8 cellular contexts compared by ENCODE assay signal in the genomic region with DNA sequence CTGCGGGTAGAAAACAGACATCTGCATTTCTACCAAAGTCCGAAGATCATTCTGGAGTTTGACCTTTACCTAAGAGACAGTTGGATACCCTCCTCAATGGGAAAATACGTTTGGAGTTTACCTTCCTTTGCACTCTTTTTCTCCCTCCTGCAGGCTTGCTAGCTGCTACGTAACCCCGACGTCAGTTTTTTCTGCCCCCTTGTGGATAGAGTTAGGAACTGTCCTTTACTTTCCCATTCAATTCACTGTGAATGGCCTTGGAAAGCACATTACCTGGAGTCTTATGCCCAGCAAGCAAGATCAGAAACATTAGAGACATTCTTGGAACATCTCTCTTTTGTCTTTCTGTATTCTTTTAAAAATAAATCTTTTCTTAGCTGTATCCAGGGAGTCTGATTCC.
A peak's percentile ranks its signal among the peaks of the same experiment; 100 is the strongest.
DNase-seq lines count a peak whose midpoint lies in the region; ATAC-seq and TF ChIP-seq lines count a peak whose summit lies in the region.

No MANE protein-coding gene starts in this region.

- no CpG with 5 or more reads among the region's 6 CpGs for WGBS in iPS DF 6.9 (ENCODE audit: insufficient coverage, insufficient read length)

- DNase-seq in left ventricle myocardium inferior (no peak), left ventricle myocardium superior (no peak), OCI-M1 (lab: John Stamatoyannopoulos, UW) (peak; percentile 58), iPS DF 6.9 (ENCODE audit: low read depth, low spot score) (peak; percentile 11), ureter (ENCODE audit: low spot score) (no peak), Calu3 (no peak), dermis blood vessel endothelial cell (no peak)

- H3K9me3 Mint-ChIP-seq in Calu3 (ENCODE audit: low read depth, unreplicated experiment): peaks cover 3% of the 10 kb centered on the region

- no peak overlapping the region for H3K27ac Mint-ChIP-seq in Calu3 (ENCODE audit: unreplicated experiment)

- intact Hi-C loops in left ventricle myocardium inferior (cut with micrococcal nuclease): no loop called here
- intact Hi-C loops in left ventricle myocardium superior (cut with micrococcal nuclease): no loop called here
- intact Hi-C loops in Calu3 (cut with micrococcal nuclease; ENCODE audit: unreplicated experiment): no loop called here

- H3K4me1 Mint-ChIP-seq in Calu3 (ENCODE audit: low read depth, unreplicated experiment): no peaks in the 10 kb centered on the region

- ATAC-seq in left ventricle myocardium superior (no peak), HG02852 (IDR thresholded peaks at IDR 0.05; ENCODE audit: unreplicated experiment) (peak; percentile 85)

- H3K9me3 ChIP-seq in left ventricle myocardium inferior (replicated peaks) (no peaks in the 10 kb centered on the region), iPS DF 6.9 (ENCODE audit: control insufficient read depth, insufficient read depth, low read length) (no peaks in the 10 kb centered on the region)

- CTCF ChIA-PET in Calu3 (lab: Charles Lee): no interaction called here

- H3K36me3 Mint-ChIP-seq in Calu3 (ENCODE audit: insufficient read depth, unreplicated experiment): no peaks in the 10 kb centered on the region

- H3K27ac ChIP-seq in left ventricle myocardium inferior (replicated peaks) (no peak overlapping the region), iPS DF 6.9 (ENCODE audit: low read length) (no peak overlapping the region)

- TF ChIP-seq CTCF in left ventricle myocardium inferior (IDR thresholded peaks at IDR 0.05; ENCODE audit: borderline replicate concordance): peak; percentile 32
- no peak for TF ChIP-seq CTCF in Calu3 (IDR thresholded peaks at IDR 0.05; ENCODE audit: unreplicated experiment)

- H3K27me3 ChIP-seq in left ventricle myocardium inferior (ENCODE audit: low read depth): no peaks in the 10 kb centered on the region
- no peaks in the 10 kb centered on the region for H3K27me3 ChIP-seq in iPS DF 6.9 (ENCODE audit: control insufficient read depth, insufficient read depth, low read length)

- no peaks in the 10 kb centered on the region for H3K27me3 Mint-ChIP-seq in Calu3 (ENCODE audit: unreplicated experiment)

- H3K4me3 ChIP-seq in left ventricle myocardium inferior: no peak overlapping the region
- H3K4me3 ChIP-seq in iPS DF 6.9 (ENCODE audit: low read length): no peak overlapping the region

- H3K36me3 ChIP-seq in left ventricle myocardium inferior (no peaks in the 10 kb centered on the region), iPS DF 6.9 (ENCODE audit: control insufficient read depth, insufficient read depth, low read length) (no peaks in the 10 kb centered on the region)

- no TSS peak for BruUV-seq in Calu3 (replicated peaks; lab: Mats Ljungman, UMichigan)

- no peak overlapping the region for H3K4me3 Mint-ChIP-seq in Calu3 (ENCODE audit: low read depth, unreplicated experiment)

- H3K4me1 ChIP-seq in left ventricle myocardium inferior: no peaks in the 10 kb centered on the region
- H3K4me1 ChIP-seq in iPS DF 6.9 (ENCODE audit: control insufficient read depth, insufficient read depth, low read length): no peaks in the 10 kb centered on the region; the same call in 1 of the 2 replicates

Comparison
In these comparisons a context has a peak if more than half of its experiments do, and no peak if none do; other contexts are left out.
1. DNase-seq: peak in OCI-M1 (single experiment) and iPS DF 6.9 (single experiment); none in left ventricle myocardium inferior (single experiment), left ventricle myocardium superior (single experiment), ureter (single experiment), Calu3 (single experiment) and dermis blood vessel endothelial cell (single experiment).